ENCODE assay signal across 9 cellular contexts in genomic region chr3:195226900-195227447, GRCh38. TPM values are rescaled to one million over a fixed set of nuclear protein-coding genes. Genes with fewer than 3 reads are reported as not detected.
DNase-seq lines count a peak whose midpoint lies in the region; ATAC-seq and TF ChIP-seq lines count a peak whose summit lies in the region.
"Had no signal": no experiment of that assay in that cellular context is flagged by ENCODE, and none has a peak within 500 bp of the region (broad histone marks: within the 10 kb centered on the region; RNA-seq: fewer than 3 reads in every experiment).

No MANE protein-coding gene starts in this region.

- H3K27me3 Mint-ChIP-seq in type B pancreatic cell = no peaks in the 10 kb centered on the region
- H3K27me3 Mint-ChIP-seq: memory B cell had no signal

- peaks cover 10 to 12% of the 10 kb centered on the region in 2 donors for H3K36me3 Mint-ChIP-seq in activated naive CD4-positive, alpha-beta T cell treated with anti-CD3 and anti-CD28 coated beads, Interleukin-2, amount 50 U/mL, for 72 hours
- H3K36me3 Mint-ChIP-seq in type B pancreatic cell = peaks cover 12% of the 10 kb centered on the region
- H3K36me3 Mint-ChIP-seq: memory B cell had no signal

- TF ChIP-seq CTCF in WI38 (IDR thresholded peaks at IDR 0.05; ENCODE audit: low read depth, low read length) = peak; percentile 26; the same call in 1 of the 2 replicates
- TF ChIP-seq CTCF in left ventricle myocardium inferior (IDR thresholded peaks at IDR 0.05; ENCODE audit: borderline replicate concordance) = peak; percentile 38
- TF ChIP-seq CTCF in type B pancreatic cell (conservative IDR thresholded peaks at IDR 0.05) = peak; percentile 53

- intact Hi-C loops in left ventricle myocardium inferior (cut with micrococcal nuclease) = no loop called here

- no peaks in the 10 kb centered on the region for H3K9me3 ChIP-seq in left ventricle myocardium inferior (replicated peaks)

- H3K4me3 Mint-ChIP-seq in type B pancreatic cell = no peak overlapping the region
- H3K4me3 Mint-ChIP-seq: memory B cell had no signal

- H3K4me3 ChIP-seq in WI38 (ENCODE audit: low read depth, low read length) = no peak overlapping the region
- no peak overlapping the region for H3K4me3 ChIP-seq in left ventricle myocardium inferior

- peaks cover 14% of the 10 kb centered on the region for H3K4me1 Mint-ChIP-seq in type B pancreatic cell (ENCODE audit: unreplicated experiment)

- peak; percentile 31 to 40 for ATAC-seq in activated naive CD4-positive, alpha-beta T cell treated with anti-CD3 and anti-CD28 coated beads, Interleukin-2, amount 50 U/mL, for 72 hours
- no peak for ATAC-seq in GM19023 (IDR thresholded peaks at IDR 0.05; ENCODE audit: unreplicated experiment)
- ATAC-seq in GM19324 (IDR thresholded peaks at IDR 0.05; ENCODE audit: low FRiP score, unreplicated experiment) = no peak

- H3K27ac ChIP-seq in left ventricle myocardium inferior (replicated peaks) = no peak overlapping the region

- peaks cover 19% of the 10 kb centered on the region for H3K4me1 ChIP-seq in left ventricle myocardium inferior

- H3K27me3 ChIP-seq in left ventricle myocardium inferior (ENCODE audit: low read depth) = no peaks in the 10 kb centered on the region

- no peak for DNase-seq in activated naive CD4-positive, alpha-beta T cell treated with anti-CD3 and anti-CD28 coated beads, Interleukin-2, amount 50 U/mL, for 72 hours (ENCODE audit: low spot score in 2 of 2)
- no peak for DNase-seq in activated naive CD4-positive, alpha-beta T cell treated with anti-CD3 and anti-CD28 coated beads, Interleukin-2, amount 50 U/mL, for 16 hours
- DNase-seq in left ventricle myocardium inferior (no peak), type B pancreatic cell (ENCODE audit: extremely low spot score, unreplicated experiment) (peak; percentile 58), NCI-H2081 treated with DMSO at 0.1 percent for 48 hours (lab: John Stamatoyannopoulos, UW) (no peak)

- peaks cover 9% of the 10 kb centered on the region for H3K36me3 ChIP-seq in left ventricle myocardium inferior

- peaks cover 0 to 6% of the 10 kb centered on the region in 2 donors for H3K9me3 Mint-ChIP-seq in activated naive CD4-positive, alpha-beta T cell treated with anti-CD3 and anti-CD28 coated beads, Interleukin-2, amount 50 U/mL, for 72 hours
- peaks cover 8% of the 10 kb centered on the region for H3K9me3 Mint-ChIP-seq in type B pancreatic cell
- H3K9me3 Mint-ChIP-seq: memory B cell had no signal

- H3K27ac Mint-ChIP-seq in activated naive CD4-positive, alpha-beta T cell treated with anti-CD3 and anti-CD28 coated beads, Interleukin-2, amount 50 U/mL, for 72 hours = peak overlapping the region in 1 of 2 donors; percentile 67
- no peak overlapping the region for H3K27ac Mint-ChIP-seq in type B pancreatic cell
- H3K27ac Mint-ChIP-seq: memory B cell had no signal

RNA-seq across cellular contexts. Expression of gene XXYLT1, which starts 44.0 kb away (rescaled TPM):
- total RNA-seq in activated naive CD4-positive, alpha-beta T cell treated with anti-CD3 and anti-CD28 coated beads, Interleukin-2, amount 50 U/mL, for 72 hours = 1 to 10 TPM; 3.4 to 6.1 TPM
- 2.3 TPM for total RNA-seq in left ventricle myocardium inferior
- 10.4 and 27.0 TPM in 2 replicates for total RNA-seq in type B pancreatic cell (ENCODE audit: low replicate concordance)

Comparison
In these comparisons a context has a peak if more than half of its experiments do, and no peak if none do; other contexts are left out.
1. ATAC-seq: peak in activated naive CD4-positive, alpha-beta T cell treated with anti-CD3 and anti-CD28 coated beads, Interleukin-2, amount 50 U/mL, for 72 hours (2 of 2); none in GM19023 (single experiment) and GM19324 (single experiment).
2. Peak in every context shown above with its lines, with median percentiles within 50 percentile points of each other: CTCF ChIP-seq.